In genomic region chr17:63474914-63475460, GRCh38 we compare ENCODE assay signal across 21 cellular contexts. TPM values are rescaled to one million over a fixed set of nuclear protein-coding genes. Genes with fewer than 3 reads are reported as not detected.
DNase-seq lines count a peak whose midpoint lies in the region; FAIRE-seq and TF ChIP-seq lines count a peak whose summit lies in the region.
"Had no signal": no experiment of that assay in that cellular context is flagged by ENCODE, and none has a peak within 500 bp of the region (broad histone marks: within the 10 kb centered on the region; RNA-seq: fewer than 3 reads in every experiment).

No MANE protein-coding gene starts in this region.

- H3K27me3 Mint-ChIP-seq in CD4-positive, alpha-beta memory T cell, result peaks cover 0 to 2% of the 10 kb centered on the region in 2 donors
- peaks cover 19% of the 10 kb centered on the region for H3K27me3 Mint-ChIP-seq in IgD-negative memory B cell

- TF ChIP-seq CTCF in H1 (IDR thresholded peaks at IDR 0.05; ENCODE audit: control extremely low read depth in 1 of 3, insufficient read depth in 1 of 3, low read depth in 1 of 3, low read length in 3 of 3) (no peak), parathyroid adenoma (IDR thresholded peaks at IDR 0.05) (no peak)

- H3K9me3 ChIP-seq in CD4-positive, alpha-beta memory T cell (ENCODE audit: control insufficient read depth in 1 of 2, low read length in 2 of 2), result no peaks in the 10 kb centered on the region
- H3K9me3 ChIP-seq in H1 (ENCODE audit: insufficient read depth in 2 of 2, low read depth in 1 of 2, low read length in 1 of 2) (no peaks in the 10 kb centered on the region), parathyroid adenoma (ENCODE audit: control insufficient read depth, low read length) (no peaks in the 10 kb centered on the region)
- H3K9me3 ChIP-seq: breast epithelium, esophagus squamous epithelium, suprapubic skin had no signal

- no peak overlapping the region for H2AK5ac ChIP-seq in H1 (ENCODE audit: low read depth, low read length)

- H3K14ac ChIP-seq in H1 (ENCODE audit: insufficient read length), result no peak overlapping the region

- peaks cover 11% of the 10 kb centered on the region for H3K23me2 ChIP-seq in H1 (ENCODE audit: low read depth, low read length)

- H3K27me3 ChIP-seq in CD4-positive, alpha-beta memory T cell (ENCODE audit: insufficient read depth, low read length), result peaks cover 8% of the 10 kb centered on the region
- H3K27me3 ChIP-seq in H1 (replicated peaks in 1 of 4; ENCODE audit: control insufficient read depth in 3 of 4, extremely low read depth in 1 of 4, insufficient read depth in 3 of 4, low read length in 3 of 4), result peaks cover 0 to 27% (median 18%) of the 10 kb centered on the region in 4 experiments; a peak in 5 of 7 replicates
- H3K27me3 ChIP-seq in parathyroid adenoma (ENCODE audit: control insufficient read depth, insufficient read depth, low read length), result no peaks in the 10 kb centered on the region

- no peak overlapping the region for H4K5ac ChIP-seq in H1 (ENCODE audit: insufficient read length, low read depth, low read length)

- no peaks in the 10 kb centered on the region for H3K79me1 ChIP-seq in H1 (ENCODE audit: low read depth, low read length)

- no peaks in the 10 kb centered on the region for H3K9me3 Mint-ChIP-seq in CD4-positive, alpha-beta memory T cell
- H3K9me3 Mint-ChIP-seq in IgD-negative memory B cell, result peaks cover 0 to 2% (median 0%) of the 10 kb centered on the region in 3 donors
- H3K9me3 Mint-ChIP-seq: activated naive CD8-positive, alpha-beta T cell treated with anti-CD3 and anti-CD28 coated beads for 36 hours; activated T-cell treated with anti-CD3 and anti-CD28 coated beads, Interleukin-2, amount 50 U/mL, for 24 hours had no signal

- no peak for TF ChIP-seq EP300 in H1 (IDR thresholded peaks at IDR 0.05; ENCODE audit: borderline replicate concordance in 1 of 2, low read depth in 2 of 2, low read length in 2 of 2)

- TF ChIP-seq RAD21 in H1 (IDR thresholded peaks at IDR 0.05 in 1 of 2, conservative IDR thresholded peaks at IDR 0.05 in 1 of 2; ENCODE audit: low read depth in 2 of 2, low read length in 2 of 2), result no peak

- POLR2A ChIA-PET in CD4-positive, alpha-beta memory T cell (lab: Charles Lee; ENCODE audit: partially characterized antibody), result no interaction called here
- POLR2A ChIA-PET in H1 (lab: Charles Lee; ENCODE audit: partially characterized antibody), result interaction anchor here (4.4 kb wide), 1 partner anchor 27 kb away, joined by 24 read pairs; the partner anchor contains the start of gene CYB561

- no peaks in the 10 kb centered on the region for H3K36me3 ChIP-seq in CD4-positive, alpha-beta memory T cell (ENCODE audit: insufficient read depth, low read length)
- H3K36me3 ChIP-seq in H1 (ENCODE audit: control insufficient read depth in 2 of 4, insufficient read depth in 4 of 4, low read length in 3 of 4), result no peaks in the 10 kb centered on the region
- no peaks in the 10 kb centered on the region for H3K36me3 ChIP-seq in parathyroid adenoma (ENCODE audit: control insufficient read depth, insufficient read depth, low read length)
- H3K36me3 ChIP-seq: breast epithelium, esophagus squamous epithelium, suprapubic skin had no signal

- CTCF ChIA-PET in CD4-positive, alpha-beta memory T cell (lab: Charles Lee; ENCODE audit: partially characterized antibody), result interaction anchor here (0.8 to 1.2 kb wide), 2 partner anchors 35 to 49 kb away, joined by 3 read pairs; no protein-coding TSS in a partner anchor
- CTCF ChIA-PET in H1 (lab: Charles Lee; ENCODE audit: partially characterized antibody), result interaction anchor here (1.8 to 27.9 kb wide), 3 partner anchors 13 to 38 kb away, joined by 4 to 758 read pairs (median 6); partner anchors contain the start of gene CYB561

- no peak overlapping the region for H2BK5ac ChIP-seq in H1 (ENCODE audit: low read depth, low read length)

- intact Hi-C loops in CD4-positive, alpha-beta memory T cell (cut with micrococcal nuclease), result no loop called here

- H3K79me2 ChIP-seq in H1 (ENCODE audit: control insufficient read depth in 1 of 2, insufficient read depth in 2 of 2, low read length in 2 of 2) (no peaks in the 10 kb centered on the region), parathyroid adenoma (peaks cover 5% of the 10 kb centered on the region)

- DNase-seq in CD4-positive, alpha-beta memory T cell, result no peak
- no peak for DNase-seq in H1 (ENCODE audit: low read depth in 1 of 2, low spot score in 2 of 2)
- no peak for DNase-seq in retina
- no peak for DNase-seq in iPS-NIHi7 (ENCODE audit: extremely low spot score)
- no peak for DNase-seq in RCC 7860 (ENCODE audit: low spot score)
- DNase-seq: activated naive CD8-positive, alpha-beta T cell treated with anti-CD3 and anti-CD28 coated beads for 36 hours; activated T-cell treated with anti-CD3 and anti-CD28 coated beads, Interleukin-2, amount 50 U/mL, for 24 hours; esophagus squamous epithelium; midbrain; NCI-H1105; stimulated activated CD4-positive, alpha-beta T cell treated with anti-CD3 and anti-CD28 coated beads, Interleukin-4, amount 100 ng/mL, for 24 hours; stimulated activated CD8-positive, alpha-beta memory T cell treated with anti-CD3 and anti-CD28 coated beads, Interleukin-4, amount 100 ng/mL, for 48 hours had no signal

- H3K4me1 ChIP-seq in CD4-positive, alpha-beta memory T cell (ENCODE audit: insufficient read depth, low read length), result peaks cover 27% of the 10 kb centered on the region
- H3K4me1 ChIP-seq in H1 (replicated peaks in 1 of 4; ENCODE audit: control insufficient read depth in 3 of 4, insufficient read depth in 4 of 4, low read length in 3 of 4) (peaks cover 0 to 22% (median 17%) of the 10 kb centered on the region in 4 experiments; a peak in 6 of 7 replicates), parathyroid adenoma (peaks cover 55% of the 10 kb centered on the region)

- peak overlapping the region; percentile 98; the same call in 1 of the 2 replicates for H2BK12ac ChIP-seq in H1 (ENCODE audit: low read depth, low read length)

- no peaks in the 10 kb centered on the region for H4K20me1 ChIP-seq in H1 (replicated peaks in 1 of 2; ENCODE audit: control insufficient read depth in 1 of 2, insufficient read depth in 2 of 2, low read length in 2 of 2)

- H3K9ac ChIP-seq in H1 (replicated peaks in 1 of 4; ENCODE audit: extremely low read depth in 1 of 4, low read depth in 3 of 4, low read length in 3 of 4) (no peak overlapping the region), parathyroid adenoma (no peak overlapping the region)
- H3K9ac ChIP-seq: KMS-11 had no signal

- H3K27ac ChIP-seq in CD4-positive, alpha-beta memory T cell (ENCODE audit: low read depth, low read length), result no peak overlapping the region
- H3K27ac ChIP-seq in H1 (ENCODE audit: low read depth, low read length), result no peak overlapping the region
- peak overlapping the region; percentile 97 for H3K27ac ChIP-seq in parathyroid adenoma
- H3K27ac ChIP-seq: KMS-11, suprapubic skin had no signal

- H4K8ac ChIP-seq in H1 (ENCODE audit: extremely low read depth, insufficient read depth, low read length), result no peak overlapping the region

- no peak overlapping the region for H3K4me3 ChIP-seq in CD4-positive, alpha-beta memory T cell (ENCODE audit: low read length in 2 of 2)
- no peak overlapping the region for H3K4me3 ChIP-seq in H1 (ENCODE audit: extremely low read depth in 1 of 4, insufficient read depth in 2 of 4, low read depth in 3 of 4, low read length in 4 of 4)
- no peak overlapping the region for H3K4me3 ChIP-seq in parathyroid adenoma (ENCODE audit: low read depth, low read length)
- H3K4me3 ChIP-seq: breast epithelium, esophagus squamous epithelium, skin epidermis, suprapubic skin had no signal

- H4K91ac ChIP-seq in H1 (replicated peaks; ENCODE audit: insufficient read length, low read length), result no peak overlapping the region

- H2BK15ac ChIP-seq in H1 (ENCODE audit: low read length), result peak overlapping the region; percentile 33; the same call in 1 of the 2 replicates

- no peak overlapping the region for H3K4ac ChIP-seq in H1 (replicated peaks; ENCODE audit: insufficient read length, low read depth, low read length)

- H3K56ac ChIP-seq in H1 (replicated peaks; ENCODE audit: insufficient read length, low read depth, low read length), result no peak overlapping the region

- H3K27ac Mint-ChIP-seq in CD4-positive, alpha-beta memory T cell, result peak overlapping the region in 3 of 7 donors; percentile 29 to 57 (median 35)
- H3K27ac Mint-ChIP-seq in IgD-negative memory B cell, result no peak overlapping the region
- H3K27ac Mint-ChIP-seq: activated naive CD8-positive, alpha-beta T cell treated with anti-CD3 and anti-CD28 coated beads for 36 hours; activated T-cell treated with anti-CD3 and anti-CD28 coated beads, Interleukin-2, amount 50 U/mL, for 24 hours had no signal

- H2BK20ac ChIP-seq in H1 (ENCODE audit: low read length), result no peak overlapping the region

- TF ChIP-seq POLR2A in H1 (IDR thresholded peaks at IDR 0.05; ENCODE audit: control extremely low read depth in 1 of 2, low read depth in 2 of 2, low read length in 2 of 2), result no peak

- no peak overlapping the region for H3K23ac ChIP-seq in H1 (ENCODE audit: insufficient read length)

- peaks cover 8 to 34% (median 16%) of the 10 kb centered on the region in 4 donors for H3K4me1 Mint-ChIP-seq in CD4-positive, alpha-beta memory T cell
- H3K4me1 Mint-ChIP-seq in IgD-negative memory B cell, result peaks cover 0 to 10% (median 0%) of the 10 kb centered on the region in 3 donors

- H3K36me3 Mint-ChIP-seq in CD4-positive, alpha-beta memory T cell, result peaks cover 0 to 6% of the 10 kb centered on the region in 2 donors
- no peaks in the 10 kb centered on the region for H3K36me3 Mint-ChIP-seq in IgD-negative memory B cell
- H3K36me3 Mint-ChIP-seq: activated naive CD8-positive, alpha-beta T cell treated with anti-CD3 and anti-CD28 coated beads for 36 hours had no signal

- H2AFZ ChIP-seq in H1 (ENCODE audit: low read length) (no peak overlapping the region), parathyroid adenoma (peak overlapping the region; percentile 56)

- FAIRE-seq in H1 (lab: Jason Lieb, UNC), result no peak
- FAIRE-seq in RCC 7860 (lab: Jason Lieb, UNC), result no peak
- FAIRE-seq: islet of Langerhans had no signal

- H3K4me3 Mint-ChIP-seq in CD4-positive, alpha-beta memory T cell, result peak overlapping the region in 6 of 8 donors; percentile 25 to 83 (median 40)
- H3K4me3 Mint-ChIP-seq in IgD-negative memory B cell, result peak overlapping the region in 3 of 4 donors; percentile 27 to 80 (median 63)
- H3K4me3 Mint-ChIP-seq: activated naive CD8-positive, alpha-beta T cell treated with anti-CD3 and anti-CD28 coated beads for 36 hours; activated T-cell treated with anti-CD3 and anti-CD28 coated beads, Interleukin-2, amount 50 U/mL, for 24 hours had no signal

- H3K4me2 ChIP-seq in H1 (ENCODE audit: insufficient read depth in 1 of 2, low read depth in 2 of 2, low read length in 2 of 2), result no peak overlapping the region; a peak in 1 of 4 replicates
- H3K4me2 ChIP-seq in parathyroid adenoma (ENCODE audit: low read length), result peak overlapping the region; percentile 51
- H3K4me2 ChIP-seq: KMS-11 had no signal

- 85% methylated on average over 5 of the region's 5 CpGs; no CpG with 5 or more reads in 1 of the 2 experiments for WGBS in H1 (ENCODE audit: extremely low coverage in 1 of 2, insufficient coverage in 1 of 2, insufficient read length in 1 of 2, insufficient replicate concordance in 2 of 2, low coverage in 1 of 2, low lambda C conversion rate in 2 of 2, missing lambda C conversion rate in 1 of 2), 2 experiments

- H2BK120ac ChIP-seq in H1 (replicated peaks; ENCODE audit: low read depth, low read length), result no peak overlapping the region

- no peak overlapping the region for H3K18ac ChIP-seq in H1 (ENCODE audit: extremely low read depth, low read length)

RNA-seq across cellular contexts. Expression of gene ACE, which starts 1.9 kb away (rescaled TPM):
- 10 to 100 TPM; 56.7 TPM for total RNA-seq in CD4-positive, alpha-beta memory T cell
- polyA plus RNA-seq in CD4-positive, alpha-beta memory T cell, result 1 to 10 TPM; 1.8 to 7.5 TPM
- polyA plus RNA-seq in IgD-negative memory B cell, result 2.0 TPM
- total RNA-seq in H1 (2021; fragmentation: NEBNext Ultra II Directional; extraction: Animal tissue kit (Norgen Biotek cat#: 25700)), result 4.5 and 5.5 TPM in 2 replicates
- polyA plus RNA-seq in H1 (2011; rRNA removed), result 2.5 and 4.0 TPM in 2 replicates
- 2.7 TPM for polyA plus RNA-seq in H1 (2011; cell fraction: cytosol; rRNA removed)
- 10.0 TPM for polyA plus RNA-seq in H1 (2011; cell fraction: nucleus; rRNA removed)
- 2.8 to 4.2 TPM (median 3.3 TPM) in 4 replicates for polyA plus RNA-seq in H1 (2012, experiment 1 of 2)
- 2.2 TPM for polyA plus RNA-seq in H1 (2012, experiment 2 of 2)
- polyA plus RNA-seq in H1 (2013, experiment 1 of 2), result 2.7 TPM
- 2.0 TPM for polyA plus RNA-seq in H1 (2013, experiment 2 of 2)
- polyA minus RNA-seq in H1 (2011; rRNA and poly(A)+ RNA removed), result 3.3 and 3.4 TPM in 2 replicates
- polyA minus RNA-seq in H1 (2011; cell fraction: cytosol; rRNA and poly(A)+ RNA removed), result 3.1 TPM
- polyA minus RNA-seq in H1 (2011; cell fraction: nucleus; rRNA and poly(A)+ RNA removed), result 10.1 TPM
- total RNA-seq: activated naive CD8-positive, alpha-beta T cell treated with anti-CD3 and anti-CD28 coated beads for 36 hours had no signal

RNA-seq across cellular contexts. Expression of gene CYB561, which starts 28.9 kb away (rescaled TPM):
- total RNA-seq in CD4-positive, alpha-beta memory T cell, result 10 to 100 TPM; 81.0 to 83.7 TPM
- polyA plus RNA-seq in CD4-positive, alpha-beta memory T cell, result 10 to 100 TPM; 34.1 to 42.1 TPM
- polyA plus RNA-seq in IgD-negative memory B cell, result 1.5 TPM
- 23.4 and 26.0 TPM in 2 replicates for total RNA-seq in H1 (2021; fragmentation: NEBNext Ultra II Directional; extraction: Animal tissue kit (Norgen Biotek cat#: 25700))
- polyA plus RNA-seq in H1 (2011; rRNA removed), result 19.7 and 34.2 TPM in 2 replicates
- polyA plus RNA-seq in H1 (2011; cell fraction: cytosol; rRNA removed), result 21.6 TPM
- 33.9 TPM for polyA plus RNA-seq in H1 (2011; cell fraction: nucleus; rRNA removed)
- 16.4 to 21.8 TPM (median 19.6 TPM) in 4 replicates for polyA plus RNA-seq in H1 (2012, experiment 1 of 2)
- 17.5 TPM for polyA plus RNA-seq in H1 (2012, experiment 2 of 2)
- polyA plus RNA-seq in H1 (2013, experiment 1 of 2), result 23.5 TPM
- polyA plus RNA-seq in H1 (2013, experiment 2 of 2), result 24.6 TPM
- polyA minus RNA-seq in H1 (2011; rRNA and poly(A)+ RNA removed), result 27.0 and 35.0 TPM in 2 replicates
- 21.3 TPM for polyA minus RNA-seq in H1 (2011; cell fraction: cytosol; rRNA and poly(A)+ RNA removed)
- polyA minus RNA-seq in H1 (2011; cell fraction: nucleus; rRNA and poly(A)+ RNA removed), result 16.3 TPM

RNA-seq across cellular contexts. Expression of gene KCNH6, which starts 48.2 kb away (rescaled TPM):
- total RNA-seq in CD4-positive, alpha-beta memory T cell, result not detected
- polyA plus RNA-seq in CD4-positive, alpha-beta memory T cell, result not detected
- polyA plus RNA-seq in IgD-negative memory B cell, result not detected
- 1.8 TPM in 2 replicates for total RNA-seq in H1 (2021; fragmentation: NEBNext Ultra II Directional; extraction: Animal tissue kit (Norgen Biotek cat#: 25700))
- polyA plus RNA-seq in H1 (2011; rRNA removed), result 3.6 and 5.0 TPM in 2 replicates
- 2.7 TPM for polyA plus RNA-seq in H1 (2011; cell fraction: cytosol; rRNA removed)
- polyA plus RNA-seq in H1 (2011; cell fraction: nucleus; rRNA removed), result 4.9 TPM
- 0.84 to 1.8 TPM (median 1.4 TPM) in 4 replicates for polyA plus RNA-seq in H1 (2012, experiment 1 of 2)
- 0.75 TPM for polyA plus RNA-seq in H1 (2012, experiment 2 of 2)
- polyA plus RNA-seq in H1 (2013, experiment 1 of 2), result 2.0 TPM
- polyA plus RNA-seq in H1 (2013, experiment 2 of 2), result 2.1 TPM
- 2.8 TPM in 2 replicates for polyA minus RNA-seq in H1 (2011; rRNA and poly(A)+ RNA removed)
- 0.95 TPM for polyA minus RNA-seq in H1 (2011; cell fraction: cytosol; rRNA and poly(A)+ RNA removed)
- 2.8 TPM for polyA minus RNA-seq in H1 (2011; cell fraction: nucleus; rRNA and poly(A)+ RNA removed)
- total RNA-seq: activated naive CD8-positive, alpha-beta T cell treated with anti-CD3 and anti-CD28 coated beads for 36 hours; breast epithelium; esophagus squamous epithelium; osteocyte; RPMI7951; suprapubic skin had no signal
